Comparison of ENCODE assay signal across 1 cellular context in genomic region chr10:15027741-15028140, GRCh38.
TF ChIP-seq lines count a peak whose summit lies in the region.

No MANE protein-coding gene starts in this region.

TF ChIP-seq in IMR-90, 13 proteins besides CTCF, POLR2A, EP300 and RAD21 (continued from another document):
- TF ChIP-seq BHLHE40 (IDR thresholded peaks at IDR 0.05; ENCODE audit: low read depth, low read length): no peak
- TF ChIP-seq MAFK (IDR thresholded peaks at IDR 0.05; ENCODE audit: low read depth, low read length): no peak
- TF ChIP-seq MAZ (IDR thresholded peaks at IDR 0.05; ENCODE audit: borderline replicate concordance, low read depth, low read length): no peak
- no peak for TF ChIP-seq NFE2L2 (IDR thresholded peaks at IDR 0.05; ENCODE audit: low read depth, low read length)
- TF ChIP-seq CHD1 (IDR thresholded peaks at IDR 0.05; ENCODE audit: low read depth, low read length): no peak
- no peak for TF ChIP-seq FOS (IDR thresholded peaks at IDR 0.05; ENCODE audit: low read depth, low read length)
- no peak for TF ChIP-seq ELK1 (IDR thresholded peaks at IDR 0.05; ENCODE audit: borderline replicate concordance, low read depth, low read length)
- TF ChIP-seq CEBPB (IDR thresholded peaks at IDR 0.05; ENCODE audit: low read depth, low read length): no peak
TF ChIP-seq in IMR-90: peak in this region for 0.
